1 cellular context compared by ENCODE assay signal in the genomic region with DNA sequence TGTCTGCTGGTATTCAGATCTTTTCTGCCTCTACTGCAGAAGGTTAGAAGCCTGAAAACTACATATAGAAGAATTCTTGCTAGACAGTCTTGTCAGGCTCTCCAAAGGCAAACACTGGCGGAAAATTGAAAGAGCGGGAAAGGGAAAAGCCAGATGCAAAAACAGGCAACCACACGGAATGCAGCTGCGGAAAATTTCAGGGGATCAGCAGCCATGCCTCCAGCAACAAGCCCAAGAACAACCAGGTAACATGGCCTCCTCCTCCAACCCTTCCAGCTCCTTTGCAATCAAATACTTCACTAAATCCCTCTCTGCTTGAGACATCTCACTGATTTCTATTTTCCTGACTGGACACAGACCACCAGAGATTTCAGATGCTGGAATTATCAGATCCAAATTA.
TF ChIP-seq lines count a peak whose summit lies in the region.

No MANE protein-coding gene starts in this region.

TF ChIP-seq in IMR-90, 13 proteins besides CTCF, POLR2A, EP300 and RAD21:
- TF ChIP-seq, protein P1, sequence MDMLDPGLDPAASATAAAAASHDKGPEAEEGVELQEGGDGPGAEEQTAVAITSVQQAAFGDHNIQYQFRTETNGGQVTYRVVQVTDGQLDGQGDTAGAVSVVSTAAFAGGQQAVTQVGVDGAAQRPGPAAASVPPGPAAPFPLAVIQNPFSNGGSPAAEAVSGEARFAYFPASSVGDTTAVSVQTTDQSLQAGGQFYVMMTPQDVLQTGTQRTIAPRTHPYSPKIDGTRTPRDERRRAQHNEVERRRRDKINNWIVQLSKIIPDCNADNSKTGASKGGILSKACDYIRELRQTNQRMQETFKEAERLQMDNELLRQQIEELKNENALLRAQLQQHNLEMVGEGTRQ (IDR thresholded peaks at IDR 0.05; ENCODE audit: low read depth, low read length), result no peak
- TF ChIP-seq MAZ (IDR thresholded peaks at IDR 0.05; ENCODE audit: borderline replicate concordance, low read depth, low read length) (no peak), CHD1 (IDR thresholded peaks at IDR 0.05; ENCODE audit: low read depth, low read length) (no peak), RFX5 (IDR thresholded peaks at IDR 0.05; ENCODE audit: low read depth, low read length) (no peak), NFE2L2 (IDR thresholded peaks at IDR 0.05; ENCODE audit: low read depth, low read length) (no peak), RCOR1 (IDR thresholded peaks at IDR 0.05; ENCODE audit: insufficient replicate concordance, low read length) (no peak), FOS (IDR thresholded peaks at IDR 0.05; ENCODE audit: low read depth, low read length) (no peak), MXI1 (IDR thresholded peaks at IDR 0.05; ENCODE audit: borderline replicate concordance, low read depth, low read length) (no peak), BHLHE40 (IDR thresholded peaks at IDR 0.05; ENCODE audit: low read depth, low read length) (no peak)
- TF ChIP-seq, protein P2, sequence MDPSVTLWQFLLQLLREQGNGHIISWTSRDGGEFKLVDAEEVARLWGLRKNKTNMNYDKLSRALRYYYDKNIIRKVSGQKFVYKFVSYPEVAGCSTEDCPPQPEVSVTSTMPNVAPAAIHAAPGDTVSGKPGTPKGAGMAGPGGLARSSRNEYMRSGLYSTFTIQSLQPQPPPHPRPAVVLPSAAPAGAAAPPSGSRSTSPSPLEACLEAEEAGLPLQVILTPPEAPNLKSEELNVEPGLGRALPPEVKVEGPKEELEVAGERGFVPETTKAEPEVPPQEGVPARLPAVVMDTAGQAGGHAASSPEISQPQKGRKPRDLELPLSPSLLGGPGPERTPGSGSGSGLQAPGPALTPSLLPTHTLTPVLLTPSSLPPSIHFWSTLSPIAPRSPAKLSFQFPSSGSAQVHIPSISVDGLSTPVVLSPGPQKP (IDR thresholded peaks at IDR 0.05; ENCODE audit: borderline replicate concordance, low read depth, low read length), result no peak
